Comparison of ENCODE assay signal across 1 cellular context in genomic region chr11:128302425-128303186, GRCh38.
TF ChIP-seq lines count a peak whose summit lies in the region.

No MANE protein-coding gene starts in this region.

TF ChIP-seq in GM23338, 12 proteins besides CTCF, POLR2A, EP300 and RAD21 (continued from another document):
- TF ChIP-seq CREB1 (CRISPR knock-in tag; IDR thresholded peaks at IDR 0.05; ENCODE audit: low read depth), result no peak
- no peak for TF ChIP-seq NANOG (IDR thresholded peaks at IDR 0.05; ENCODE audit: borderline replicate concordance)
- no peak for TF ChIP-seq STAT1 (IDR thresholded peaks at IDR 0.05; ENCODE audit: unreplicated experiment)
- TF ChIP-seq EZH2 (IDR thresholded peaks at IDR 0.05; ENCODE audit: low read depth, unreplicated experiment), result no peak
- no peak for TF ChIP-seq ZNF331 (CRISPR knock-in tag; IDR thresholded peaks at IDR 0.05; ENCODE audit: low read depth)
